8 cellular contexts compared by ENCODE assay signal in the genomic region with DNA sequence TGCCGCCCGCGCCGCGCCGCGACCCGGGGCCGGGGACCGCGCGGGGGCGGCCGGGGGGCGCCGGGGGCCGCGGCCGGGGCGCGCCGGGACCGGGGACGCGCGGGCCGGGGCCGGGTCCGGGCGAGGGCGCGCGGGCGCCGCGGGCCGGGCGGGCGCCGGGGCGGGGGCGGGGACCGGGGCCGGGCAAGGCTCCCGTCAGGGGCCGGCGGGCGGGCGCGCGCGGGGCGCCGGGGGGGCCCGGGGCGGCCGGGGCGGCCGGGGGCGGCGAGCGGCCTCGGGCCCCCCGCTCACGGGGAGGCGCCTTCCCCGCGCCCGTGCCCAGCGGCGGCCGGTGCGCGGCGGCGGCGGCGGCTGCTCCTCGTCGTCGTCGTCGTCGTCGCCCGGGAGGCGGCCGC. TPM values are rescaled to one million over a fixed set of nuclear protein-coding genes. Genes with fewer than 3 reads are reported as not detected.
DNase-seq lines count a peak whose midpoint lies in the region; ATAC-seq and TF ChIP-seq lines count a peak whose summit lies in the region.

No MANE protein-coding gene starts in this region.

- no peak for ATAC-seq in activated T-helper 17 cell treated with anti-CD3 and anti-CD28 coated beads, Interleukin-2, amount 50 U/mL, for 72 hours (replicated peaks)
- ATAC-seq in thoracic aorta (ENCODE audit: insufficient number of reproducible peaks, low FRiP score, low read depth) (no peak), body of pancreas (no peak)

- peak overlapping the region; percentile 82 for H3K27ac Mint-ChIP-seq in activated T-cell treated with anti-CD3 and anti-CD28 coated beads, Interleukin-2, amount 50 U/mL, for 24 hours
- no peak overlapping the region for H3K27ac Mint-ChIP-seq in activated T-helper 17 cell treated with anti-CD3 and anti-CD28 coated beads, Interleukin-2, amount 50 U/mL, for 72 hours
- H3K27ac Mint-ChIP-seq in immature natural killer cell, result no peak overlapping the region

- DNase-seq in activated T-cell treated with anti-CD3 and anti-CD28 coated beads, Interleukin-2, amount 50 U/mL, for 24 hours, result no peak
- DNase-seq in activated T-cell treated with anti-CD3 and anti-CD28 coated beads, Interleukin-2, amount 50 U/mL, for 48 hours, result no peak
- DNase-seq in immature natural killer cell, result no peak
- no peak for DNase-seq in thoracic aorta (ENCODE audit: low spot score)
- no peak for DNase-seq in body of pancreas
- no peak for DNase-seq in caudate nucleus (lab: John Stamatoyannopoulos, UW)
- DNase-seq in NCI-H69 (lab: John Stamatoyannopoulos, UW), result no peak

- no CpG with 5 or more reads among the region's 88 CpGs for whole genome bisulfite sequencing in body of pancreas, 2 donors

- H3K9me3 ChIP-seq in thoracic aorta (no peaks in the 10 kb centered on the region), body of pancreas (no peaks in the 10 kb centered on the region)

- no peaks in the 10 kb centered on the region for H3K9me3 Mint-ChIP-seq in activated T-cell treated with anti-CD3 and anti-CD28 coated beads, Interleukin-2, amount 50 U/mL, for 24 hours
- no peaks in the 10 kb centered on the region for H3K9me3 Mint-ChIP-seq in activated T-helper 17 cell treated with anti-CD3 and anti-CD28 coated beads, Interleukin-2, amount 50 U/mL, for 72 hours
- no peaks in the 10 kb centered on the region for H3K9me3 Mint-ChIP-seq in immature natural killer cell

- H3K36me3 ChIP-seq in thoracic aorta (no peaks in the 10 kb centered on the region), body of pancreas (replicated peaks in 1 of 2; ENCODE audit: insufficient read depth in 1 of 2, low read depth in 2 of 2) (no peaks in the 10 kb centered on the region)

- H3K4me1 ChIP-seq in thoracic aorta (ENCODE audit: control insufficient read depth in 1 of 2, low read depth in 2 of 2) (peaks cover 35 to 47% of the 10 kb centered on the region in 2 donors), body of pancreas (peaks cover 49% of the 10 kb centered on the region)

- peak overlapping the region in 1 of 2 donors; percentile 52 for H3K27ac ChIP-seq in thoracic aorta
- H3K27ac ChIP-seq in body of pancreas, result peak overlapping the region in 2 of 4 donors; percentile 60 to 77
- H3K27ac ChIP-seq in caudate nucleus (ENCODE audit: low read depth, low read length), result no peak overlapping the region

- peaks cover 9% of the 10 kb centered on the region for H3K27me3 Mint-ChIP-seq in activated T-cell treated with anti-CD3 and anti-CD28 coated beads, Interleukin-2, amount 50 U/mL, for 24 hours
- H3K27me3 Mint-ChIP-seq in activated T-helper 17 cell treated with anti-CD3 and anti-CD28 coated beads, Interleukin-2, amount 50 U/mL, for 72 hours, result peaks cover 3% of the 10 kb centered on the region
- peaks cover 10 to 18% (median 16%) of the 10 kb centered on the region in 3 donors for H3K27me3 Mint-ChIP-seq in immature natural killer cell (ENCODE audit: low read depth in 3 of 3)

- no peak for TF ChIP-seq POLR2A in body of pancreas (IDR thresholded peaks at IDR 0.05)

- peaks cover 17% of the 10 kb centered on the region for H3K36me3 Mint-ChIP-seq in activated T-cell treated with anti-CD3 and anti-CD28 coated beads, Interleukin-2, amount 50 U/mL, for 24 hours (ENCODE audit: low read depth)
- H3K36me3 Mint-ChIP-seq in activated T-helper 17 cell treated with anti-CD3 and anti-CD28 coated beads, Interleukin-2, amount 50 U/mL, for 72 hours (ENCODE audit: low read depth), result peaks cover 17% of the 10 kb centered on the region
- H3K36me3 Mint-ChIP-seq in immature natural killer cell, result no peaks in the 10 kb centered on the region

- peaks cover 60% of the 10 kb centered on the region for H3K4me1 Mint-ChIP-seq in activated T-cell treated with anti-CD3 and anti-CD28 coated beads, Interleukin-2, amount 50 U/mL, for 24 hours (ENCODE audit: low read depth)
- peaks cover 32% of the 10 kb centered on the region for H3K4me1 Mint-ChIP-seq in activated T-helper 17 cell treated with anti-CD3 and anti-CD28 coated beads, Interleukin-2, amount 50 U/mL, for 72 hours
- H3K4me1 Mint-ChIP-seq in immature natural killer cell, result peaks cover 74 to 80% of the 10 kb centered on the region in 2 donors

- H3K4me3 Mint-ChIP-seq in activated T-cell treated with anti-CD3 and anti-CD28 coated beads, Interleukin-2, amount 50 U/mL, for 24 hours, result peak overlapping the region; percentile 78
- peak overlapping the region; percentile 85 for H3K4me3 Mint-ChIP-seq in activated T-helper 17 cell treated with anti-CD3 and anti-CD28 coated beads, Interleukin-2, amount 50 U/mL, for 72 hours
- peak overlapping the region in 3 of 5 donors; percentile 74 to 83 (median 77) for H3K4me3 Mint-ChIP-seq in immature natural killer cell

- no peak for TF ChIP-seq CTCF in thoracic aorta (IDR thresholded peaks at IDR 0.05)
- TF ChIP-seq CTCF in body of pancreas (IDR thresholded peaks at IDR 0.05), result no peak

- intact Hi-C loops in body of pancreas (cut with DNase I), result no loop called here

- H3K4me3 ChIP-seq in thoracic aorta (peak overlapping the region; percentile 80), body of pancreas (no peak overlapping the region)

- H3K27me3 ChIP-seq in thoracic aorta (replicated peaks; ENCODE audit: insufficient read depth) (no peaks in the 10 kb centered on the region), body of pancreas (no peaks in the 10 kb centered on the region)

RNA-seq across cellular contexts. Expression of a gene that starts 0.6 kb away (rescaled TPM):
- 1 to 10 TPM; 3.0 to 5.2 TPM for total RNA-seq in activated T-helper 17 cell treated with anti-CD3 and anti-CD28 coated beads, Interleukin-2, amount 50 U/mL, for 72 hours
- polyA plus RNA-seq in immature natural killer cell, result under 1 TPM in 2 of 3 donors, not detected in 1; 0.17 to 0.48 TPM
- 10 to 100 TPM; 33.0 to 45.6 TPM for total RNA-seq in thoracic aorta
- total RNA-seq in body of pancreas, result 10 to 100 TPM; 18.9 to 54.4 TPM
